ENCODE assay signal across 8 cellular contexts in the genomic region with DNA sequence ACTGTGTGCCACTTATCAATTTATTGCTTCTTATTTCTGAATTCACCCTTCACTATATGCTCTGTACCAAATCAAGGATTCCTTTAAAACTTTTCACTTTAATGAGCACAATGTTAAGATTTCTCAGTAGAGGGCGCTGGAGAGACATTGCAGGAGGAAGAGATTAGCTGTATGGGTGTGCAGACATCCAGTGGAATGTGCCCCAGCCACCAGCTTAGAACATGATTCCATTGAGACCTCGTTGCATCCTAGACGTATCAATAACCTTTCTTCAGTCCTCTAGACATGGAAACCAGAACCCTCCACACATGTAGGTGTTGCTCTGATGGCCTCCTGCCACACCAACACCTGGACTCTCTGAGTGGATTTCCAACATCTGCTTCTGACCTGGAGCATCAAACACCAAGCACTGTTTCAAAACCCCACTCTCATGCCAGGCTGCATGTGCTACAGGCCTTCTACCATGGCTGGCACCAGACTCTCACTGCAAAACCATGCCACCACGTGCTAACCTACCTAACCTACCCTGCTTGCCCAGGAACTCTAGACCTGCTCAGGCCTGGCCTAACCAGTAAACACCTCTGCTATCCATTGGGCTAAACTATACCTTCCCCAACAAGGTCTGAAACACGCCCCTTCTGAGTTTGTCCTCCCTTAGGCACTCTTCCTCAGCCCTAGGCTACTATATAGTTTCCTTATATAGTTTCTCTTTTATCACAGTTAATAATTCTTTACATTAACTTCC.
DNase-seq lines count a peak whose midpoint lies in the region; ATAC-seq, FAIRE-seq and TF ChIP-seq lines count a peak whose summit lies in the region.

No MANE protein-coding gene starts in this region.

- TF ChIP-seq POLR2A in GM12892 (IDR thresholded peaks at IDR 0.05; ENCODE audit: low read depth, low read length) (no peak), uterus (IDR thresholded peaks at IDR 0.05) (no peak)

- H3K79me2 ChIP-seq in neural progenitor cell (ENCODE audit: low read depth): no peaks in the 10 kb centered on the region

- H3K4me1 Mint-ChIP-seq in chondrocyte (ENCODE audit: low read depth): no peaks in the 10 kb centered on the region
- no peaks in the 10 kb centered on the region for H3K4me1 Mint-ChIP-seq in neural progenitor cell

- H3K4me3 Mint-ChIP-seq in chondrocyte (ENCODE audit: unreplicated experiment) (no peak overlapping the region), neural progenitor cell (no peak overlapping the region)

- no peak overlapping the region for H3K27ac Mint-ChIP-seq in chondrocyte (ENCODE audit: unreplicated experiment)
- no peak overlapping the region for H3K27ac Mint-ChIP-seq in neural progenitor cell

- TF ChIP-seq CTCF in chondrocyte (IDR thresholded peaks at IDR 0.05): peak; percentile 80
- peak; percentile 85 for TF ChIP-seq CTCF in neural progenitor cell (IDR thresholded peaks at IDR 0.05)
- peak in 2 of 4 experiments; percentile 16 to 21 for TF ChIP-seq CTCF in uterus (IDR thresholded peaks at IDR 0.05)

- H3K4me1 ChIP-seq in neural progenitor cell: no peaks in the 10 kb centered on the region
- H3K4me1 ChIP-seq in uterus: no peaks in the 10 kb centered on the region

- peaks cover 3% of the 10 kb centered on the region for H3K36me3 Mint-ChIP-seq in chondrocyte (ENCODE audit: low read depth)
- H3K36me3 Mint-ChIP-seq in neural progenitor cell: no peaks in the 10 kb centered on the region

- H3K27me3 ChIP-seq in neural progenitor cell (no peaks in the 10 kb centered on the region), uterus (no peaks in the 10 kb centered on the region)

- no peaks in the 10 kb centered on the region for H3K9me3 ChIP-seq in neural progenitor cell (ENCODE audit: low read depth)
- H3K9me3 ChIP-seq in uterus: no peaks in the 10 kb centered on the region

- no peak overlapping the region for H2AFZ ChIP-seq in neural progenitor cell (replicated peaks)

- no peak overlapping the region for H3K4me2 ChIP-seq in neural progenitor cell

- H3K27me3 Mint-ChIP-seq in chondrocyte (ENCODE audit: low read depth): peaks cover 20% of the 10 kb centered on the region
- H3K27me3 Mint-ChIP-seq in neural progenitor cell (ENCODE audit: insufficient read depth, low read depth): no peaks in the 10 kb centered on the region

- H3K4me3 ChIP-seq in neural progenitor cell (no peak overlapping the region), uterus (no peak overlapping the region)

- peak; percentile 87 for FAIRE-seq in GM12892 (lab: Jason Lieb, UNC)

- intact Hi-C loops in uterus (cut with DNase I; ENCODE audit: low total_unique reads): no loop called here

- H3K36me3 ChIP-seq in neural progenitor cell: no peaks in the 10 kb centered on the region
- no peaks in the 10 kb centered on the region for H3K36me3 ChIP-seq in uterus

- H3F3A ChIP-seq in neural progenitor cell (ENCODE audit: low read depth): no peaks in the 10 kb centered on the region

- H3K27ac ChIP-seq in neural progenitor cell: no peak overlapping the region
- no peak overlapping the region for H3K27ac ChIP-seq in uterus

- H3K9ac ChIP-seq in neural progenitor cell: no peak overlapping the region

- peak; percentile 72 for ATAC-seq in HG03060 (IDR thresholded peaks at IDR 0.05; ENCODE audit: low read depth, unreplicated experiment)

- DNase-seq in AG08396 (ENCODE audit: low spot score) (peak; percentile 7), GM12892 (ENCODE audit: insufficient read length) (no peak), NCI-H69 (lab: John Stamatoyannopoulos, UW) (peak; percentile 74), chondrocyte (ENCODE audit: low spot score) (no peak), neural progenitor cell (ENCODE audit: low spot score) (peak; percentile 83), uterus (no peak)
- no peak for DNase-seq in stimulated activated CD4-positive, alpha-beta T cell treated with anti-CD3 and anti-CD28 coated beads, Interleukin-2, amount 100 ng/mL, for 24 hours

- H4K20me1 ChIP-seq in neural progenitor cell (ENCODE audit: low read depth): no peaks in the 10 kb centered on the region

- H3K9me3 Mint-ChIP-seq in chondrocyte (ENCODE audit: low read depth) (peaks cover 3% of the 10 kb centered on the region), neural progenitor cell (peaks cover 5% of the 10 kb centered on the region)

Comparison
In these comparisons a context has a peak if more than half of its experiments do, and no peak if none do; other contexts are left out.
1. DNase-seq: peak in AG08396 (single experiment), NCI-H69 (single experiment) and neural progenitor cell (single experiment); none in GM12892 (single experiment), chondrocyte (single experiment), uterus (0 of 2) and stimulated activated CD4-positive, alpha-beta T cell treated with anti-CD3 and anti-CD28 coated beads, Interleukin-2, amount 100 ng/mL, for 24 hours (0 of 2).